Comparison of ENCODE assay signal across 18 cellular contexts in genomic region chr17:34670618-34671017, GRCh38.
"Had no signal": no experiment of that assay in that cellular context is flagged by ENCODE, and none has a peak within 500 bp of the region (broad histone marks: within the 10 kb centered on the region; RNA-seq: fewer than 3 reads in every experiment).

No MANE protein-coding gene starts in this region.

- H3K9ac ChIP-seq: parathyroid adenoma had no signal

- H3K4me1 ChIP-seq: psoas muscle, right lobe of liver, testis, tibial nerve had no signal

- H3K36me3 ChIP-seq: right lobe of liver, tibial nerve had no signal

- H3K27ac ChIP-seq: hepatocyte, parathyroid adenoma, psoas muscle, right lobe of liver, testis, tibial nerve had no signal

- ATAC-seq: psoas muscle; right lobe of liver; stimulated activated memory B cell treated with anti-CD40 and anti-IgM and Interleukin-4, amounts not matched to agents 10 μg/mL and 1 μg/mL and 100 μg/mL, for 72 hours had no signal

- H3K9me3 Mint-ChIP-seq: dendritic cell treated with granulocyte-macrophage colony-stimulating factor and Interleukin-4, amounts not matched to agents 40 ng/mL and 50 ng/mL, for 4 days; nephron; stimulated activated memory B cell treated with anti-CD40 and anti-IgM and Interleukin-4, amounts not matched to agents 10 μg/mL and 1 μg/mL and 100 μg/mL, for 72 hours; stimulated activated naive CD8-positive, alpha-beta T cell treated with anti-CD3 and anti-CD28 coated beads, Interleukin-15, Interleukin-2, amounts not matched to agents 100 ng/mL and 50 ng/mL, for 24 hours had no signal

- H3K4me3 Mint-ChIP-seq: dendritic cell treated with granulocyte-macrophage colony-stimulating factor and Interleukin-4, amounts not matched to agents 40 ng/mL and 50 ng/mL, for 4 days; naive B cell; nephron; stimulated activated memory B cell treated with anti-CD40 and anti-IgM and Interleukin-4, amounts not matched to agents 10 μg/mL and 1 μg/mL and 100 μg/mL, for 72 hours; stimulated activated naive CD8-positive, alpha-beta T cell treated with anti-CD3 and anti-CD28 coated beads, Interleukin-15, Interleukin-2, amounts not matched to agents 100 ng/mL and 50 ng/mL, for 24 hours had no signal

- DNase-seq: foreskin melanocyte; left colon; mesendoderm; naive B cell; occipital lobe; psoas muscle; retina; stimulated activated CD4-positive, alpha-beta T cell treated with anti-CD3 and anti-CD28 coated beads, Interleukin-1b, Interleukin-23, amount 100 ng/mL, for 48 hours; stimulated activated CD4-positive, alpha-beta T cell treated with anti-CD3 and anti-CD28 coated beads, Interleukin-4, amount 100 ng/mL, for 24 hours; testis had no signal

- H3K4me3 ChIP-seq: hepatocyte, psoas muscle, right lobe of liver, testis, tibial nerve had no signal

- H3K36me3 Mint-ChIP-seq: naive B cell; stimulated activated memory B cell treated with anti-CD40 and anti-IgM and Interleukin-4, amounts not matched to agents 10 μg/mL and 1 μg/mL and 100 μg/mL, for 72 hours had no signal

- H3K79me2 ChIP-seq: hepatocyte, parathyroid adenoma had no signal

- H3K27ac Mint-ChIP-seq: dendritic cell treated with granulocyte-macrophage colony-stimulating factor and Interleukin-4, amounts not matched to agents 40 ng/mL and 50 ng/mL, for 4 days; nephron; stimulated activated memory B cell treated with anti-CD40 and anti-IgM and Interleukin-4, amounts not matched to agents 10 μg/mL and 1 μg/mL and 100 μg/mL, for 72 hours; stimulated activated naive CD8-positive, alpha-beta T cell treated with anti-CD3 and anti-CD28 coated beads, Interleukin-15, Interleukin-2, amounts not matched to agents 100 ng/mL and 50 ng/mL, for 24 hours had no signal

- H3K9me3 ChIP-seq: psoas muscle, right lobe of liver, testis, tibial nerve had no signal

- H2AFZ ChIP-seq: hepatocyte, parathyroid adenoma had no signal

- H3K27me3 ChIP-seq: right lobe of liver, testis had no signal

- H3K4me2 ChIP-seq: hepatocyte had no signal
